Comparison of ENCODE assay signal across 1 cellular context in the genomic region with DNA sequence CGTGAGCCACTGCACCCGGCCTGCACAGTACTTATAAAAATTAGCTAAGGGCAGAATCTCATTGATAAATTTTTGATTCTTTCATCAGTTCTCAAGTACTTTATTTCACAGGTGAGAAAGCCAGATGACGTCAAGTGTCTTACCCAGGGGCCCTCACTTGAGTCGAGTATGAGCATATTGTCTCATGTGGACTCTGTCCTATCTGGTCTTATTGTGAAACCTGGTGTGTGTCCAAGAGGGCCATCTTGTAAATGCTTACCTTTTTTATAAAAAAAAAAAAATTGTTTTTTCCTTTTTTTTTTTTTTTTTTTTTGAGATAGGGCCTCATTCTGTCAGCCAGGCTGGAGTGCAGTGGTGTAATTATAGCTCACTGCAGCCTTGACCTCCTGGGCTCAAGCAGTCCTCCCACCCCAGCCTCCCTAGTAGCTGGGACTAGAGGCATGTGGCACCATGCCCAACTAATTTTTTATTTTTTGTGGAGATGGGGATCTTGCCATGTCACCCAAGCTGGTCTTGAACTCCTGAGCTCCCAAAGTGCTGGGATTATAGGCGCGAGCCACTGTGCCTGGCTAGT.
TF ChIP-seq lines count a peak whose summit lies in the region.

No MANE protein-coding gene starts in this region.

TF ChIP-seq in GM12878, 131 proteins besides CTCF, POLR2A, EP300 and RAD21:
- TF ChIP-seq HDAC6 (IDR thresholded peaks at IDR 0.05; ENCODE audit: unreplicated experiment) (no peak), TBL1XR1 (IDR thresholded peaks at IDR 0.05; ENCODE audit: low read depth, low read length) (no peak), NFXL1 (IDR thresholded peaks at IDR 0.05; ENCODE audit: borderline replicate concordance) (no peak), RELA (IDR thresholded peaks at IDR 0.05; ENCODE audit: borderline replicate concordance, partially characterized antibody) (no peak)
TF ChIP-seq in GM12878: peak in this region for 0.
